In genomic region chr12:54029529-54030441, GRCh38 we compare ENCODE assay signal across 19 cellular contexts. TPM values are rescaled to one million over a fixed set of nuclear protein-coding genes. Genes with fewer than 3 reads are reported as not detected.
DNase-seq lines count a peak whose midpoint lies in the region; ATAC-seq and TF ChIP-seq lines count a peak whose summit lies in the region.
"Had no signal": no experiment of that assay in that cellular context is flagged by ENCODE, and none has a peak within 500 bp of the region (broad histone marks: within the 10 kb centered on the region; RNA-seq: fewer than 3 reads in every experiment).

No MANE protein-coding gene starts in this region.

- H3K27ac ChIP-seq in thoracic aorta, result no peak overlapping the region
- H3K27ac ChIP-seq: dorsolateral prefrontal cortex had no signal

- intact Hi-C loops in activated CD8-positive, alpha-beta T cell treated with anti-CD3 and anti-CD28 coated beads for 36 hours (cut with micrococcal nuclease), result loop anchor here (5.0 kb wide), 1 partner anchor 42 kb away; the partner anchor contains the start of gene HOXC10

- H3K9me3 ChIP-seq in thoracic aorta, result no peaks in the 10 kb centered on the region
- H3K9me3 ChIP-seq: HAP-1 had no signal

- H3K4me1 ChIP-seq in thoracic aorta (ENCODE audit: control insufficient read depth in 1 of 2, low read depth in 2 of 2), result peaks cover 0 to 11% of the 10 kb centered on the region in 2 donors

- no peak for ATAC-seq in thoracic aorta (ENCODE audit: insufficient number of reproducible peaks, low FRiP score, low read depth)
- ATAC-seq in GM18873 (IDR thresholded peaks at IDR 0.05; ENCODE audit: low FRiP score, unreplicated experiment), result no peak
- ATAC-seq in activated CD8-positive, alpha-beta T cell treated with anti-CD3 and anti-CD28 coated beads for 36 hours, result no peak
- ATAC-seq: stimulated activated effector memory CD8-positive, alpha-beta T cell treated with anti-CD3 and anti-CD28 coated beads, Interleukin-12 subunit alpha, Interleukin-12 subunit beta, amount 100 ng/mL, for 72 hours; T-helper 17 cell had no signal

- TF ChIP-seq CTCF in brain (conservative IDR thresholded peaks at IDR 0.05) (no peak), mesothelial cell of epicardium (IDR thresholded peaks at IDR 0.05; ENCODE audit: unreplicated experiment) (no peak), thoracic aorta (IDR thresholded peaks at IDR 0.05) (no peak)
- TF ChIP-seq CTCF in activated CD8-positive, alpha-beta T cell treated with anti-CD3 and anti-CD28 coated beads for 36 hours (IDR thresholded peaks at IDR 0.05), result no peak

- peak overlapping the region; percentile 37 for H3K27ac Mint-ChIP-seq in activated naive CD4-positive, alpha-beta T cell treated with anti-CD3 and anti-CD28 coated beads, Interleukin-2, amount 10 ng/mL, durations not matched to agents 7 days and 5 days
- H3K27ac Mint-ChIP-seq in brain (peak overlapping the region in 3 of 5 experiments; percentile 60 to 88 (median 67)), mesothelial cell of epicardium (peak overlapping the region; percentile 97)
- no peak overlapping the region for H3K27ac Mint-ChIP-seq in activated CD8-positive, alpha-beta T cell treated with anti-CD3 and anti-CD28 coated beads for 36 hours
- H3K27ac Mint-ChIP-seq: stimulated activated effector memory CD8-positive, alpha-beta T cell treated with anti-CD3 and anti-CD28 coated beads, Interleukin-12 subunit alpha, Interleukin-12 subunit beta, amount 100 ng/mL, for 72 hours had no signal

- POLR2A ChIA-PET in activated CD8-positive, alpha-beta T cell treated with anti-CD3 and anti-CD28 coated beads for 36 hours (lab: Charles Lee), result interaction anchor here (1.4 kb wide), 1 partner anchor 24 kb away, joined by 3 read pairs; no protein-coding TSS in a partner anchor

- peak overlapping the region; percentile 69 for H3K4me3 ChIP-seq in thoracic aorta

- DNase-seq in activated naive CD4-positive, alpha-beta T cell treated with anti-CD3 and anti-CD28 coated beads, Interleukin-2, amount 10 ng/mL, durations not matched to agents 7 days and 5 days, result no peak
- DNase-seq in activated naive CD4-positive, alpha-beta T cell (lab: John Stamatoyannopoulos, UW), result no peak
- DNase-seq in mesothelial cell of epicardium (ENCODE audit: low spot score in 2 of 2, unreplicated experiment in 2 of 2) (peak in 1 of 2 experiments; percentile 61), thoracic aorta (ENCODE audit: low spot score) (no peak), DMS 273 treated with DMSO at 0.1 percent for 48 hours (lab: John Stamatoyannopoulos, UW) (no peak)
- no peak for DNase-seq in activated CD8-positive, alpha-beta T cell treated with anti-CD3 and anti-CD28 coated beads for 36 hours
- DNase-seq: 8988T; activated CD4-positive, alpha-beta T cell treated with anti-CD3 and anti-CD28 coated beads for 48 hours; activated T-cell treated with anti-CD3 and anti-CD28 coated beads, Interleukin-2, amount 50 U/mL, for 1 hour; dorsolateral prefrontal cortex; foreskin melanocyte; NCI-H1694; NCI-H524; stimulated activated CD4-positive, alpha-beta T cell treated with anti-CD3 and anti-CD28 coated beads, Interleukin-4, amount 100 ng/mL, for 4 hours; T-helper 17 cell had no signal

- H3K4me3 Mint-ChIP-seq in activated naive CD4-positive, alpha-beta T cell treated with anti-CD3 and anti-CD28 coated beads, Interleukin-2, amount 10 ng/mL, durations not matched to agents 7 days and 5 days, result no peak overlapping the region
- peak overlapping the region in 4 of 5 experiments; percentile 7 to 82 (median 74) for H3K4me3 Mint-ChIP-seq in brain
- H3K4me3 Mint-ChIP-seq in mesothelial cell of epicardium, result peak overlapping the region; percentile 73
- no peak overlapping the region for H3K4me3 Mint-ChIP-seq in activated CD8-positive, alpha-beta T cell treated with anti-CD3 and anti-CD28 coated beads for 36 hours
- H3K4me3 Mint-ChIP-seq: T-helper 17 cell had no signal

- CTCF ChIA-PET in activated naive CD4-positive, alpha-beta T cell treated with anti-CD3 and anti-CD28 coated beads, Interleukin-2, amount 10 ng/mL, durations not matched to agents 7 days and 5 days (lab: Charles Lee), result interaction anchor here (1.4 to 4.9 kb wide), 2 partner anchors 15 to 163 kb away, joined by 3 to 93 read pairs; partner anchors contain the start of gene SMUG1
- CTCF ChIA-PET in activated CD8-positive, alpha-beta T cell treated with anti-CD3 and anti-CD28 coated beads for 36 hours (lab: Charles Lee), result interaction anchor here (0.8 to 5.6 kb wide), 7 partner anchors 24 to 177 kb away, joined by 3 to 140 read pairs (median 37); partner anchors contain the start of genes HOXC10, HOXC4 and SMUG1

- no peaks in the 10 kb centered on the region for H3K27me3 ChIP-seq in thoracic aorta (replicated peaks; ENCODE audit: insufficient read depth)

- H3K36me3 Mint-ChIP-seq in activated naive CD4-positive, alpha-beta T cell treated with anti-CD3 and anti-CD28 coated beads, Interleukin-2, amount 10 ng/mL, durations not matched to agents 7 days and 5 days, result peaks cover 3% of the 10 kb centered on the region
- H3K36me3 Mint-ChIP-seq in brain (no peaks in the 10 kb centered on the region), mesothelial cell of epicardium (no peaks in the 10 kb centered on the region)
- no peaks in the 10 kb centered on the region for H3K36me3 Mint-ChIP-seq in activated CD8-positive, alpha-beta T cell treated with anti-CD3 and anti-CD28 coated beads for 36 hours (ENCODE audit: low read depth)

- no peaks in the 10 kb centered on the region for H3K9me3 Mint-ChIP-seq in activated naive CD4-positive, alpha-beta T cell treated with anti-CD3 and anti-CD28 coated beads, Interleukin-2, amount 10 ng/mL, durations not matched to agents 7 days and 5 days
- H3K9me3 Mint-ChIP-seq in brain, result peaks cover 0 to 9% (median 3%) of the 10 kb centered on the region in 5 experiments
- H3K9me3 Mint-ChIP-seq in mesothelial cell of epicardium, result no peaks in the 10 kb centered on the region
- no peaks in the 10 kb centered on the region for H3K9me3 Mint-ChIP-seq in activated CD8-positive, alpha-beta T cell treated with anti-CD3 and anti-CD28 coated beads for 36 hours
- H3K9me3 Mint-ChIP-seq: stimulated activated effector memory CD8-positive, alpha-beta T cell treated with anti-CD3 and anti-CD28 coated beads, Interleukin-12 subunit alpha, Interleukin-12 subunit beta, amount 100 ng/mL, for 72 hours had no signal

- H3K36me3 ChIP-seq in thoracic aorta, result peaks cover 3% of the 10 kb centered on the region
- H3K36me3 ChIP-seq: HAP-1 had no signal

- H3K27me3 Mint-ChIP-seq in activated naive CD4-positive, alpha-beta T cell treated with anti-CD3 and anti-CD28 coated beads, Interleukin-2, amount 10 ng/mL, durations not matched to agents 7 days and 5 days, result peaks cover 99% of the 10 kb centered on the region
- H3K27me3 Mint-ChIP-seq in brain (peaks cover 98% of the 10 kb centered on the region), mesothelial cell of epicardium (ENCODE audit: low read depth) (peaks cover 51% of the 10 kb centered on the region)
- peaks cover 68% of the 10 kb centered on the region for H3K27me3 Mint-ChIP-seq in activated CD8-positive, alpha-beta T cell treated with anti-CD3 and anti-CD28 coated beads for 36 hours

- H3K4me1 Mint-ChIP-seq in activated naive CD4-positive, alpha-beta T cell treated with anti-CD3 and anti-CD28 coated beads, Interleukin-2, amount 10 ng/mL, durations not matched to agents 7 days and 5 days, result peaks cover 29% of the 10 kb centered on the region
- peaks cover 53% of the 10 kb centered on the region for H3K4me1 Mint-ChIP-seq in brain
- H3K4me1 Mint-ChIP-seq in mesothelial cell of epicardium, result peaks cover 71% of the 10 kb centered on the region
- peaks cover 21% of the 10 kb centered on the region for H3K4me1 Mint-ChIP-seq in activated CD8-positive, alpha-beta T cell treated with anti-CD3 and anti-CD28 coated beads for 36 hours (ENCODE audit: low read depth)

RNA-seq across cellular contexts. Expression of gene HOXC6, which starts 1.5 kb away (rescaled TPM):
- polyA plus RNA-seq in brain (ENCODE audit: insufficient read depth, low read depth, low replicate concordance), result not detected
- 15.5 to 17.4 TPM (median 16.3 TPM) in 3 replicates for total RNA-seq in mesothelial cell of epicardium
- total RNA-seq in thoracic aorta, result not detected
- total RNA-seq in activated CD8-positive, alpha-beta T cell treated with anti-CD3 and anti-CD28 coated beads for 36 hours, result not detected
- total RNA-seq: dorsolateral prefrontal cortex, T-helper 17 cell had no signal

RNA-seq across cellular contexts. Expression of gene HOXC5, which starts 3.1 kb away (rescaled TPM):
- not detected for polyA plus RNA-seq in brain (ENCODE audit: insufficient read depth, low read depth, low replicate concordance)
- total RNA-seq in mesothelial cell of epicardium, result 28.7 to 33.8 TPM (median 29.3 TPM) in 3 replicates
- total RNA-seq in thoracic aorta, result 1 to 10 TPM in 1 of 2 donors, not detected in 1; 1.8 TPM
- not detected for total RNA-seq in activated CD8-positive, alpha-beta T cell treated with anti-CD3 and anti-CD28 coated beads for 36 hours
- total RNA-seq: dorsolateral prefrontal cortex, T-helper 17 cell had no signal

RNA-seq across cellular contexts. Expression of gene HOXC8, which starts 21.0 kb away (rescaled TPM):
- polyA plus RNA-seq in brain (ENCODE audit: insufficient read depth, low read depth, low replicate concordance), result not detected
- total RNA-seq in mesothelial cell of epicardium (4.9 to 5.9 TPM (median 5.5 TPM) in 3 replicates), thoracic aorta (not detected)
- total RNA-seq in activated CD8-positive, alpha-beta T cell treated with anti-CD3 and anti-CD28 coated beads for 36 hours, result not detected
- total RNA-seq: dorsolateral prefrontal cortex, T-helper 17 cell had no signal

RNA-seq across cellular contexts. Expression of gene HOXC4, which starts 23.9 kb away (rescaled TPM):
- not detected for polyA plus RNA-seq in brain (ENCODE audit: insufficient read depth, low read depth, low replicate concordance)
- total RNA-seq in mesothelial cell of epicardium (67.4 to 73.6 TPM (median 69.4 TPM) in 3 replicates), thoracic aorta (1 to 10 TPM in 1 of 2 donors, not detected in 1; 1.2 TPM)
- total RNA-seq in activated CD8-positive, alpha-beta T cell treated with anti-CD3 and anti-CD28 coated beads for 36 hours, result 1 to 10 TPM in 1 of 2 experiments, under 1 TPM in 1; 0.89 to 1.2 TPM
- total RNA-seq: T-helper 17 cell had no signal

RNA-seq across cellular contexts. Expression of gene HOXC9, which starts 29.8 kb away (rescaled TPM):
- polyA plus RNA-seq in brain (ENCODE audit: insufficient read depth, low read depth, low replicate concordance), result not detected
- total RNA-seq in mesothelial cell of epicardium (1.1 to 2.0 TPM (median 1.6 TPM) in 3 replicates), thoracic aorta (not detected)
- not detected for total RNA-seq in activated CD8-positive, alpha-beta T cell treated with anti-CD3 and anti-CD28 coated beads for 36 hours
- total RNA-seq: dorsolateral prefrontal cortex, T-helper 17 cell had no signal

Comparison
In these comparisons a context has a peak if more than half of its experiments do, and no peak if none do; other contexts are left out.
1. H3K4me3 Mint-ChIP-seq: peak in brain (4 of 5) and mesothelial cell of epicardium (single experiment); none in activated naive CD4-positive, alpha-beta T cell treated with anti-CD3 and anti-CD28 coated beads, Interleukin-2, amount 10 ng/mL, durations not matched to agents 7 days and 5 days (single experiment) and activated CD8-positive, alpha-beta T cell treated with anti-CD3 and anti-CD28 coated beads for 36 hours (single experiment).
2. RNA of gene HOXC6, which starts 1.5 kb away (total RNA-seq): 15.5 to 17.4 TPM in mesothelial cell of epicardium; not detected in thoracic aorta and not detected in activated CD8-positive, alpha-beta T cell treated with anti-CD3 and anti-CD28 coated beads for 36 hours; every median in the first group is over 10 times any median in the second.
3. RNA of gene HOXC5, which starts 3.1 kb away (total RNA-seq): 28.7 to 33.8 TPM in mesothelial cell of epicardium; 1.8 TPM in thoracic aorta and not detected in activated CD8-positive, alpha-beta T cell treated with anti-CD3 and anti-CD28 coated beads for 36 hours; every median in the first group is over 10 times any median in the second.